Comparison of ENCODE assay signal across 21 cellular contexts in genomic region chr13:84130739-84131138, GRCh38.
"Had no signal": no experiment of that assay in that cellular context is flagged by ENCODE, and none has a peak within 500 bp of the region (broad histone marks: within the 10 kb centered on the region; RNA-seq: fewer than 3 reads in every experiment).

No MANE protein-coding gene starts in this region.

- ATAC-seq: activated CD8-positive, alpha-beta T cell treated with anti-CD3 and anti-CD28 coated beads, Interleukin-2, amount 10 ng/mL, durations not matched to agents 7 days and 5 days; natural killer cell; right cardiac atrium; stimulated activated naive B cell treated with anti-CD40 and anti-IgM and Interleukin-4, amounts not matched to agents 10 μg/mL and 1 μg/mL and 100 μg/mL, for 72 hours; upper lobe of right lung had no signal

- DNase-seq: activated B cell treated with CpG ODN at 0.5 μM for 24 hours; activated CD4-positive, alpha-beta T cell treated with anti-CD3 and anti-CD28 coated beads for 36 hours; activated CD8-positive, alpha-beta memory T cell treated with anti-CD3 and anti-CD28 coated beads, Interleukin-2, amount 10 ng/mL, durations not matched to agents 7 days and 5 days; activated CD8-positive, alpha-beta T cell treated with anti-CD3 and anti-CD28 coated beads, Interleukin-2, amount 10 ng/mL, durations not matched to agents 7 days and 5 days; activated naive CD4-positive, alpha-beta T cell; activated T-cell treated with anti-CD3 and anti-CD28 coated beads, Interleukin-2, amount 50 U/mL, for 72 hours; islet precursor cell; left ventricle myocardium inferior; mesendoderm; natural killer cell; posterior cingulate gyrus; right cardiac atrium; stimulated activated CD4-positive, alpha-beta T cell treated with anti-CD3 and anti-CD28 coated beads, Interleukin-15, amount 100 ng/mL, for 24 hours; stimulated activated CD4-positive, alpha-beta T cell treated with anti-CD3 and anti-CD28 coated beads, Interleukin-2, amount 100 ng/mL, for 24 hours; stimulated activated naive B cell treated with anti-CD40 and anti-IgM and Interleukin-4, amounts not matched to agents 10 μg/mL and 1 μg/mL and 100 μg/mL, for 72 hours; stomach; tibial artery; upper lobe of right lung had no signal

- H3K4me3 ChIP-seq: breast epithelium, hepatocyte, left ventricle myocardium inferior, lung, stomach, tibial artery, upper lobe of right lung had no signal
